ENCODE assay signal across 8 cellular contexts in genomic region chr4:184473515-184474260, GRCh38. TPM values are rescaled to one million over a fixed set of nuclear protein-coding genes. Genes with fewer than 3 reads are reported as not detected.
A peak's percentile ranks its signal among the peaks of the same experiment; 100 is the strongest.
DNase-seq lines count a peak whose midpoint lies in the region; ATAC-seq and TF ChIP-seq lines count a peak whose summit lies in the region.

No MANE protein-coding gene starts in this region.

- H4K91ac ChIP-seq in mesenchymal stem cell (ENCODE audit: low read length): peak overlapping the region; percentile 91

- H3K27me3 ChIP-seq in AG04450 (ENCODE audit: control insufficient read depth, insufficient read depth, low read length): no peaks in the 10 kb centered on the region
- no peaks in the 10 kb centered on the region for H3K27me3 ChIP-seq in MM.1S (replicated peaks; ENCODE audit: insufficient read depth, low read length)
- no peaks in the 10 kb centered on the region for H3K27me3 ChIP-seq in mesenchymal stem cell (ENCODE audit: control insufficient read depth in 1 of 2, insufficient read depth in 1 of 2, low read length in 2 of 2)

- H3K4me2 ChIP-seq in MM.1S (ENCODE audit: low read depth, low read length) (peak overlapping the region; percentile 61), mesenchymal stem cell (ENCODE audit: low read length, poor library complexity, severe bottlenecking) (peak overlapping the region; percentile 75)

- peak; percentile 17 for ATAC-seq in stimulated activated memory B cell treated with anti-CD40 and anti-IgM and Interleukin-4, amounts not matched to agents 10 μg/mL and 1 μg/mL and 100 μg/mL, for 72 hours

- peak overlapping the region; percentile 96 for H3K9ac ChIP-seq in MM.1S (ENCODE audit: low read length)
- H3K9ac ChIP-seq in mesenchymal stem cell (ENCODE audit: low read length): peak overlapping the region; percentile 100

- H3K9me3 Mint-ChIP-seq in activated CD4-positive, alpha-beta memory T cell treated with anti-CD3 and anti-CD28 coated beads, Interleukin-2, amount 10 ng/mL, durations not matched to agents 7 days and 5 days: no peaks in the 10 kb centered on the region
- H3K9me3 Mint-ChIP-seq in stimulated activated memory B cell treated with anti-CD40 and anti-IgM and Interleukin-4, amounts not matched to agents 10 μg/mL and 1 μg/mL and 100 μg/mL, for 72 hours: no peaks in the 10 kb centered on the region

- H4K8ac ChIP-seq in mesenchymal stem cell (ENCODE audit: low read length): peak overlapping the region; percentile 82

- H3K27ac ChIP-seq in AG04450 (ENCODE audit: low read depth, low read length) (peak overlapping the region; percentile 82), MM.1S (ENCODE audit: low read length) (peak overlapping the region; percentile 96), mesenchymal stem cell (ENCODE audit: low read length, poor library complexity, severe bottlenecking) (peak overlapping the region; percentile 84)

- H3K36me3 Mint-ChIP-seq in activated CD4-positive, alpha-beta memory T cell treated with anti-CD3 and anti-CD28 coated beads, Interleukin-2, amount 10 ng/mL, durations not matched to agents 7 days and 5 days (ENCODE audit: low read depth): peaks cover 56% of the 10 kb centered on the region
- H3K36me3 Mint-ChIP-seq in stimulated activated memory B cell treated with anti-CD40 and anti-IgM and Interleukin-4, amounts not matched to agents 10 μg/mL and 1 μg/mL and 100 μg/mL, for 72 hours: peaks cover 42% of the 10 kb centered on the region

- peak overlapping the region; percentile 90 to 98 for H3K18ac ChIP-seq in mesenchymal stem cell (ENCODE audit: low read depth in 1 of 2, low read length in 2 of 2)

- CTCF ChIA-PET in AG04450 (lab: Charles Lee): interaction anchor here (1.0 to 1.6 kb wide), 2 partner anchors 186 to 209 kb away, joined by 6 read pairs; no protein-coding TSS in a partner anchor
- CTCF ChIA-PET in activated CD4-positive, alpha-beta memory T cell treated with anti-CD3 and anti-CD28 coated beads, Interleukin-2, amount 10 ng/mL, durations not matched to agents 7 days and 5 days (lab: Charles Lee): interaction anchor here (0.8 to 5.7 kb wide), 5 partner anchors 40 to 209 kb away, joined by 3 to 42 read pairs (median 5); no protein-coding TSS in a partner anchor

- H3K9me3 ChIP-seq in AG04450 (ENCODE audit: control insufficient read depth, insufficient read depth, low read length) (no peaks in the 10 kb centered on the region), MM.1S (replicated peaks; ENCODE audit: insufficient read depth, low read length) (no peaks in the 10 kb centered on the region), mesenchymal stem cell (ENCODE audit: control insufficient read depth, low read length) (no peaks in the 10 kb centered on the region)

- peak; percentile 53 for TF ChIP-seq POLR2A in GM18951 (IDR thresholded peaks at IDR 0.05; ENCODE audit: extremely low read depth, insufficient read depth, insufficient read length)

- H3K27me3 Mint-ChIP-seq in activated CD4-positive, alpha-beta memory T cell treated with anti-CD3 and anti-CD28 coated beads, Interleukin-2, amount 10 ng/mL, durations not matched to agents 7 days and 5 days: no peaks in the 10 kb centered on the region
- H3K27me3 Mint-ChIP-seq in stimulated activated memory B cell treated with anti-CD40 and anti-IgM and Interleukin-4, amounts not matched to agents 10 μg/mL and 1 μg/mL and 100 μg/mL, for 72 hours: no peaks in the 10 kb centered on the region

- peak overlapping the region; percentile 92 to 98 for H3K4ac ChIP-seq in mesenchymal stem cell (ENCODE audit: low read depth in 1 of 2, low read length in 2 of 2)

- no peaks in the 10 kb centered on the region for H3K9me2 ChIP-seq in MM.1S (replicated peaks; ENCODE audit: insufficient read depth, low read length)

- in situ Hi-C loops in GM18951 (cut with MboI; ENCODE audit: low sequenced_read_pairs, unreplicated experiment): no loop called here

- H2BK15ac ChIP-seq in mesenchymal stem cell (ENCODE audit: low read depth, poor library complexity, severe bottlenecking): peak overlapping the region; percentile 82

- peak overlapping the region; percentile 42 to 67 for H2BK12ac ChIP-seq in mesenchymal stem cell (ENCODE audit: low read length in 2 of 2)

- peak overlapping the region; percentile 96 for H3K27ac Mint-ChIP-seq in activated CD4-positive, alpha-beta memory T cell treated with anti-CD3 and anti-CD28 coated beads, Interleukin-2, amount 10 ng/mL, durations not matched to agents 7 days and 5 days
- H3K27ac Mint-ChIP-seq in stimulated activated memory B cell treated with anti-CD40 and anti-IgM and Interleukin-4, amounts not matched to agents 10 μg/mL and 1 μg/mL and 100 μg/mL, for 72 hours: peak overlapping the region; percentile 99

- H2BK5ac ChIP-seq in mesenchymal stem cell (ENCODE audit: low read depth, low read length, poor library complexity, severe bottlenecking): peak overlapping the region; percentile 83

- H3K4me3 Mint-ChIP-seq in activated CD4-positive, alpha-beta memory T cell treated with anti-CD3 and anti-CD28 coated beads, Interleukin-2, amount 10 ng/mL, durations not matched to agents 7 days and 5 days: peak overlapping the region; percentile 91
- peak overlapping the region; percentile 98 for H3K4me3 Mint-ChIP-seq in stimulated activated memory B cell treated with anti-CD40 and anti-IgM and Interleukin-4, amounts not matched to agents 10 μg/mL and 1 μg/mL and 100 μg/mL, for 72 hours

- H2BK120ac ChIP-seq in mesenchymal stem cell (ENCODE audit: low read depth, low read length): peak overlapping the region; percentile 87

- no peak overlapping the region for H2AK5ac ChIP-seq in mesenchymal stem cell (ENCODE audit: low read length, severe bottlenecking)

- DNase-seq in AG04450 (ENCODE audit: low read depth, low spot score) (no peak), MM.1S (peak; percentile 75), mesenchymal stem cell (peak; percentile 70), NCI-H2227 (lab: John Stamatoyannopoulos, UW; ENCODE audit: unreplicated experiment) (no peak)
- DNase-seq in activated CD4-positive, alpha-beta memory T cell treated with anti-CD3 and anti-CD28 coated beads, Interleukin-2, amount 10 ng/mL, durations not matched to agents 7 days and 5 days: peak; percentile 56
- DNase-seq in effector CD8-positive, alpha-beta T cell (lab: John Stamatoyannopoulos, UW): peak; percentile 35

- peaks cover 55% of the 10 kb centered on the region for H3K4me1 Mint-ChIP-seq in activated CD4-positive, alpha-beta memory T cell treated with anti-CD3 and anti-CD28 coated beads, Interleukin-2, amount 10 ng/mL, durations not matched to agents 7 days and 5 days
- H3K4me1 Mint-ChIP-seq in stimulated activated memory B cell treated with anti-CD40 and anti-IgM and Interleukin-4, amounts not matched to agents 10 μg/mL and 1 μg/mL and 100 μg/mL, for 72 hours: peaks cover 66% of the 10 kb centered on the region

- peak overlapping the region; percentile 95 for H3K4me3 ChIP-seq in AG04450 (ENCODE audit: low read depth, low read length)
- H3K4me3 ChIP-seq in MM.1S (ENCODE audit: low read length): peak overlapping the region; percentile 95
- H3K4me3 ChIP-seq in mesenchymal stem cell (ENCODE audit: insufficient read depth in 1 of 2, low read depth in 1 of 2, low read length in 2 of 2): peak overlapping the region; percentile 83 to 99

- TF ChIP-seq CTCF in AG04450 (IDR thresholded peaks at IDR 0.05; ENCODE audit: low read depth, low read length) (no peak), MM.1S (IDR thresholded peaks at IDR 0.05; ENCODE audit: low read length) (no peak)

- H3F3A ChIP-seq in MM.1S (ENCODE audit: insufficient read depth, low read length): peaks cover 44% of the 10 kb centered on the region

- H3K23ac ChIP-seq in mesenchymal stem cell (ENCODE audit: low read length in 2 of 2): peak overlapping the region; percentile 64 to 96

- WGBS in mesenchymal stem cell: 0% methylated on average over 33 of the region's 65 CpGs

- H3K14ac ChIP-seq in mesenchymal stem cell (ENCODE audit: low read length in 2 of 2): peak overlapping the region in 1 of 2 experiments; percentile 97

- H2AFZ ChIP-seq in MM.1S (ENCODE audit: low read length) (no peak overlapping the region), mesenchymal stem cell (ENCODE audit: low read depth, low read length) (peak overlapping the region; percentile 32)

- H3K79me1 ChIP-seq in mesenchymal stem cell (replicated peaks; ENCODE audit: low read length, poor library complexity, severe bottlenecking): peaks cover 11% of the 10 kb centered on the region

- POLR2A ChIA-PET in AG04450 (lab: Yijun Ruan, JAX): interaction anchor here (0.6 to 2.6 kb wide), 11 partner anchors 16 to 335 kb away, joined by 3 to 20 read pairs (median 4); partner anchors contain the start of gene CENPU
- POLR2A ChIA-PET in activated CD4-positive, alpha-beta memory T cell treated with anti-CD3 and anti-CD28 coated beads, Interleukin-2, amount 10 ng/mL, durations not matched to agents 7 days and 5 days (lab: Charles Lee): interaction anchor here (0.6 to 5.0 kb wide), 46 partner anchors 8 to 970 kb away, joined by 3 to 193 read pairs (median 5); partner anchors contain the start of genes CASP3, CENPU and PRIMPOL

- no peaks in the 10 kb centered on the region for H4K20me1 ChIP-seq in MM.1S (ENCODE audit: insufficient read depth, low read length)

- H3K36me3 ChIP-seq in MM.1S (replicated peaks; ENCODE audit: insufficient read depth, low read length) (no peaks in the 10 kb centered on the region), mesenchymal stem cell (ENCODE audit: control insufficient read depth in 1 of 2, insufficient read depth in 2 of 2, low read depth in 1 of 2, low read length in 2 of 2) (peaks cover 0 to 9% of the 10 kb centered on the region in 2 experiments)

- H3K4me1 ChIP-seq in MM.1S (ENCODE audit: low read length) (peaks cover 21% of the 10 kb centered on the region), mesenchymal stem cell (ENCODE audit: control insufficient read depth, insufficient read depth, low read depth, low read length) (peaks cover 3% of the 10 kb centered on the region)

- peaks cover 70% of the 10 kb centered on the region for H3K79me2 ChIP-seq in MM.1S (ENCODE audit: low read length)

RNA-seq across cellular contexts. Expression of gene IRF2, which starts 0.7 kb away (rescaled TPM):
- polyA plus RNA-seq in AG04450 (2011; rRNA removed): 31.4 and 39.2 TPM in 2 replicates
- 43.2 and 46.4 TPM in 2 replicates for polyA minus RNA-seq in AG04450 (2011; rRNA and poly(A)+ RNA removed)
- total RNA-seq in activated CD4-positive, alpha-beta memory T cell treated with anti-CD3 and anti-CD28 coated beads, Interleukin-2, amount 10 ng/mL, durations not matched to agents 7 days and 5 days: 10 to 100 TPM; 77.2 to 78.5 TPM
- polyA plus RNA-seq in mesenchymal stem cell (2013, experiment 1 of 2): 30.5 TPM
- polyA plus RNA-seq in mesenchymal stem cell (2013, experiment 2 of 2): 30.8 TPM

Comparison
In these comparisons a context has a peak if more than half of its experiments do, and no peak if none do; other contexts are left out.
1. DNase-seq: peak in MM.1S (single experiment), activated CD4-positive, alpha-beta memory T cell treated with anti-CD3 and anti-CD28 coated beads, Interleukin-2, amount 10 ng/mL, durations not matched to agents 7 days and 5 days (single experiment), effector CD8-positive, alpha-beta T cell (single experiment) and mesenchymal stem cell (single experiment); none in AG04450 (single experiment) and NCI-H2227 (single experiment).
2. Peak in every context shown above with its lines, with median percentiles within 50 percentile points of each other: H3K27ac ChIP-seq and H3K4me3 ChIP-seq.